Comparison of ENCODE assay signal across 15 cellular contexts in genomic region chr2:42289222-42289621, GRCh38.
"Had no signal": no experiment of that assay in that cellular context is flagged by ENCODE, and none has a peak within 500 bp of the region (broad histone marks: within the 10 kb centered on the region; RNA-seq: fewer than 3 reads in every experiment).

No MANE protein-coding gene starts in this region.

- H3K27me3 ChIP-seq: esophagus muscularis mucosa had no signal

- H3K27ac Mint-ChIP-seq: activated naive CD8-positive, alpha-beta T cell had no signal

- H3K4me3 ChIP-seq: esophagus muscularis mucosa, mucosa of descending colon, smooth muscle cell had no signal

- H3K27ac ChIP-seq: esophagus muscularis mucosa had no signal

- H3K27me3 Mint-ChIP-seq: activated naive CD8-positive, alpha-beta T cell; natural killer cell treated with Interleukin-12 subunit alpha and Interleukin-12 subunit beta and Interleukin-15 and Interleukin-18, amount 100 ng/mL, for 72 hours had no signal

- H3K4me1 ChIP-seq: esophagus muscularis mucosa had no signal

- H3K9me3 Mint-ChIP-seq: natural killer cell treated with Interleukin-12 subunit alpha and Interleukin-12 subunit beta and Interleukin-15 and Interleukin-18, amount 100 ng/mL, for 72 hours had no signal

- ATAC-seq: left lobe of liver; mucosa of descending colon; natural killer cell treated with Interleukin-12 subunit alpha and Interleukin-12 subunit beta and Interleukin-15 and Interleukin-18, amount 100 ng/mL, for 72 hours; right cardiac atrium had no signal

- H3K4me3 Mint-ChIP-seq: activated naive CD8-positive, alpha-beta T cell; natural killer cell treated with Interleukin-12 subunit alpha and Interleukin-12 subunit beta and Interleukin-15 and Interleukin-18, amount 100 ng/mL, for 72 hours had no signal

- H3K9me3 ChIP-seq: esophagus muscularis mucosa, mucosa of descending colon had no signal

- DNase-seq: activated CD4-positive, CD25-positive, alpha-beta regulatory T cell treated with anti-CD3 and anti-CD28 coated beads, Interleukin-2, amount 50 U/mL, for 72 hours; activated T-cell treated with anti-CD3 and anti-CD28 coated beads, Interleukin-2, amount 50 U/mL, for 48 hours; aorta; head of caudate nucleus; mammary epithelial cell; mucosa of descending colon; nucleus accumbens; right cardiac atrium; SHP77 treated with DMSO at 0.1 percent for 48 hours; trophoblast cell had no signal
